17 cellular contexts compared by ENCODE assay signal in genomic region chr1:92376345-92376744, GRCh38.
"Had no signal": no experiment of that assay in that cellular context is flagged by ENCODE, and none has a peak within 500 bp of the region (broad histone marks: within the 10 kb centered on the region; RNA-seq: fewer than 3 reads in every experiment).

No MANE protein-coding gene starts in this region.

- H3K4me1 ChIP-seq: esophagus squamous epithelium, tibial artery had no signal

- H3K9me3 ChIP-seq: esophagus squamous epithelium had no signal

- FAIRE-seq: small intestine, urothelium cell line had no signal

- H3K27me3 ChIP-seq: esophagus squamous epithelium, tibial artery had no signal

- DNase-seq: activated B cell treated with CpG ODN at 0.5 μM for 24 hours; activated CD4-positive, alpha-beta T cell treated with anti-CD3 and anti-CD28 coated beads, Interleukin-2, amount 10 ng/mL, durations not matched to agents 24 days and 14 days; activated effector memory CD4-positive, alpha-beta T cell treated with Interleukin-2 at 50 U/mL for 16 hours; activated naive CD4-positive, alpha-beta T cell treated with anti-CD3 and anti-CD28 coated beads, Interleukin-2, amount 50 U/mL, for 16 hours; esophagus squamous epithelium; foreskin fibroblast; glutamatergic neuron; kidney glomerular epithelial cell; mesenchymal stem cell; right cardiac atrium; small intestine; stimulated activated CD4-positive, alpha-beta T cell treated with anti-CD3 and anti-CD28 coated beads, Interleukin-4, amount 100 ng/mL, for 24 hours; stimulated activated naive CD4-positive, alpha-beta T cell; T1000; tibial artery had no signal

- H3K27ac Mint-ChIP-seq: activated B cell treated with CpG ODN at 0.5 μM for 24 hours; activated CD4-positive, alpha-beta T cell treated with anti-CD3 and anti-CD28 coated beads, Interleukin-2, amount 10 ng/mL, durations not matched to agents 24 days and 14 days; progenitor cell of endocrine pancreas had no signal

- H3K27me3 Mint-ChIP-seq: activated B cell treated with CpG ODN at 0.5 μM for 24 hours; activated CD4-positive, alpha-beta T cell treated with anti-CD3 and anti-CD28 coated beads, Interleukin-2, amount 10 ng/mL, durations not matched to agents 24 days and 14 days; progenitor cell of endocrine pancreas had no signal

- H3K4me1 Mint-ChIP-seq: activated B cell treated with CpG ODN at 0.5 μM for 24 hours had no signal

- H3K4me3 Mint-ChIP-seq: activated B cell treated with CpG ODN at 0.5 μM for 24 hours; activated CD4-positive, alpha-beta T cell treated with anti-CD3 and anti-CD28 coated beads, Interleukin-2, amount 10 ng/mL, durations not matched to agents 24 days and 14 days had no signal

- ATAC-seq: right cardiac atrium had no signal

- H3K4me3 ChIP-seq: esophagus squamous epithelium, tibial artery had no signal

- H3K27ac ChIP-seq: esophagus squamous epithelium, tibial artery had no signal
